Comparison of ENCODE assay signal across 7 cellular contexts in the genomic region with DNA sequence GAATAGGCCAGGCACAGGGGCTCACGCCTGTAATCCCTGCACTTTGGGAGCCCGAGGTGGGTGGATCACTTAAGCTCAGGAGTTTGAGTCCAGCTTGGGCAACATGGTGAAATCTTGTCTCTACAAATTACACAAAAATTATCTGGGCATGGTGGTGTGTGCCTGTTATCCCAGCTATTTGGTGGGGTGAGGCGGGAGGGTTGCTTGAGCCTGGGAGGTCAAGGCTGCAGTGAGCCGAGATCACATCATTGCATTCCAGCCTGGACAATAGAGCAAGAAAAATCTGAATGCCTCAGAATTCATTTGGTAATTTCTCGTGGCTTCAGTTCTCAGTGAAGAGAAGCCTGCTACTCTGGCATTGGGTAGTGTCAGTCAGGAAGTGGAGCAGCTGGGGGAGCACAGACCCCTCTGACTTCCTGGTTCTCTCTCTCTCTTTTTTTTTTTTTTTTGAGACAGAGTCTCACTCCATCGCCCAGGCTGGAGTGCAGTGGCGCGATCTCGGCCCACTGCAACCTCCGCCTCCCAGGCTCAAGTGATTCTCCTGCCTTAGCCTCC. TPM values are rescaled to one million over a fixed set of nuclear protein-coding genes. Genes with fewer than 3 reads are reported as not detected.
DNase-seq lines count a peak whose midpoint lies in the region; ATAC-seq, FAIRE-seq and TF ChIP-seq lines count a peak whose summit lies in the region.
"Not testable (repeated sequence)": the region's sequence is repeated elsewhere in the genome, so short reads cannot be mapped to it uniquely, and the experiment has no call there.

No MANE protein-coding gene starts in this region.

- POLR2A ChIA-PET in OCI-LY7 (lab: Charles Lee), result interaction anchor here (0.7 kb wide), 1 partner anchor 23 kb away, joined by 3 read pairs; no protein-coding TSS in a partner anchor
- POLR2A ChIA-PET in activated CD8-positive, alpha-beta T cell treated with anti-CD3 and anti-CD28 coated beads, Interleukin-2, amount 10 ng/mL, durations not matched to agents 7 days and 5 days (lab: Charles Lee), result not testable (repeated sequence)
- POLR2A ChIA-PET in HepG2 (lab: Yijun Ruan, JAX), result interaction anchor here (0.7 to 1.5 kb wide), 2 partner anchors 356 to 382 kb away, joined by 3 to 4 read pairs; a partner anchor contains a TSS

- H3K9me2 ChIP-seq in DOHH2 (replicated peaks; ENCODE audit: control insufficient read depth, low read length); OCI-LY7 (ENCODE audit: insufficient read depth, low read length): not testable (repeated sequence)

- peaks cover 14% of the 10 kb centered on the region for H3K4me1 Mint-ChIP-seq in activated CD8-positive, alpha-beta T cell treated with anti-CD3 and anti-CD28 coated beads, Interleukin-2, amount 10 ng/mL, durations not matched to agents 7 days and 5 days (ENCODE audit: low read depth)
- not testable (repeated sequence) for H3K4me1 Mint-ChIP-seq in astrocyte (ENCODE audit: low read depth, unreplicated experiment); neural progenitor cell

- H3K4me3 ChIP-seq in DOHH2 (ENCODE audit: low read length); Jurkat, Clone E6-1 (ENCODE audit: low read length); OCI-LY7 (ENCODE audit: low read depth, low read length, poor library complexity, severe bottlenecking); astrocyte (ENCODE audit: insufficient read depth, low read depth, low read length); HepG2 (replicated peaks in 1 of 3; ENCODE audit: insufficient read depth in 1 of 3, low read depth in 2 of 3, low read length in 3 of 3); neural progenitor cell: not testable (repeated sequence)

- peak; percentile 72 for DNase-seq in Jurkat, Clone E6-1 (ENCODE audit: low read depth, low spot score)
- peak; percentile 74 for DNase-seq in OCI-LY7 (ENCODE audit: low spot score)
- DNase-seq in activated CD8-positive, alpha-beta T cell treated with anti-CD3 and anti-CD28 coated beads, Interleukin-2, amount 10 ng/mL, durations not matched to agents 7 days and 5 days, result peak; percentile 59
- DNase-seq in astrocyte (ENCODE audit: low read depth); neural progenitor cell (ENCODE audit: low spot score): not testable (repeated sequence)
- peak; percentile 64 for DNase-seq in HepG2 (ENCODE audit: low spot score)

- H3K79me2 ChIP-seq in DOHH2 (ENCODE audit: control insufficient read depth, low read length); OCI-LY7 (ENCODE audit: insufficient read depth, low read depth, low read length); astrocyte (ENCODE audit: insufficient read depth, low read length); HepG2 (ENCODE audit: insufficient read depth, low read length); neural progenitor cell (ENCODE audit: low read depth): not testable (repeated sequence)

- not testable (repeated sequence) for H3K9me3 Mint-ChIP-seq in activated CD8-positive, alpha-beta T cell treated with anti-CD3 and anti-CD28 coated beads, Interleukin-2, amount 10 ng/mL, durations not matched to agents 7 days and 5 days (ENCODE audit: insufficient read depth); neural progenitor cell
- peaks cover 15% of the 10 kb centered on the region for H3K9me3 Mint-ChIP-seq in astrocyte (ENCODE audit: unreplicated experiment)

- H3K4me2 ChIP-seq in DOHH2 (ENCODE audit: low read length) (peak overlapping the region; percentile 6; the same call in 1 of the 2 replicates), OCI-LY7 (ENCODE audit: low read length) (peak overlapping the region; percentile 2; the same call in 1 of the 2 replicates)
- not testable (repeated sequence) for H3K4me2 ChIP-seq in astrocyte (ENCODE audit: low read length); HepG2 (ENCODE audit: low read depth, low read length); neural progenitor cell

- TF ChIP-seq RAD21 in HepG2 (CRISPR knock-in tag; IDR thresholded peaks at IDR 0.05), result not testable (repeated sequence)

- TF ChIP-seq POLR2A in HepG2 (IDR thresholded peaks at IDR 0.05; ENCODE audit: insufficient read depth in 1 of 2, low read depth in 2 of 2, low read length in 2 of 2), result not testable (repeated sequence)

- TF ChIP-seq CTCF in DOHH2 (IDR thresholded peaks at IDR 0.05; ENCODE audit: low read depth, low read length, poor library complexity, severe bottlenecking); OCI-LY7 (conservative IDR thresholded peaks at IDR 0.05; ENCODE audit: low read length); astrocyte (IDR thresholded peaks at IDR 0.05; ENCODE audit: insufficient read depth, low read depth, low read length); HepG2 (CRISPR knock-in tag; IDR thresholded peaks at IDR 0.05); neural progenitor cell (IDR thresholded peaks at IDR 0.05): not testable (repeated sequence)

- not testable (repeated sequence) for H3K27me3 Mint-ChIP-seq in activated CD8-positive, alpha-beta T cell treated with anti-CD3 and anti-CD28 coated beads, Interleukin-2, amount 10 ng/mL, durations not matched to agents 7 days and 5 days (ENCODE audit: low read depth); astrocyte (ENCODE audit: low read depth, unreplicated experiment); neural progenitor cell (ENCODE audit: insufficient read depth, low read depth)

- not testable (repeated sequence) for FAIRE-seq in astrocyte (lab: Jason Lieb, UNC)
- peak; percentile 73 for FAIRE-seq in HepG2 (lab: Jason Lieb, UNC)

- not testable (repeated sequence) for H3F3A ChIP-seq in DOHH2 (ENCODE audit: control insufficient read depth, insufficient read depth); neural progenitor cell (ENCODE audit: low read depth)

- ATAC-seq in activated CD8-positive, alpha-beta T cell treated with anti-CD3 and anti-CD28 coated beads, Interleukin-2, amount 10 ng/mL, durations not matched to agents 7 days and 5 days, result peak; percentile 88
- peak; percentile 46 for ATAC-seq in HepG2

- H3K4me1 ChIP-seq in DOHH2 (ENCODE audit: control insufficient read depth, low read length), result peaks cover 10% of the 10 kb centered on the region
- H3K4me1 ChIP-seq in OCI-LY7 (ENCODE audit: insufficient read depth, low read length, poor library complexity, severe bottlenecking); astrocyte (ENCODE audit: insufficient read depth, low read length); HepG2 (ENCODE audit: insufficient read depth, low read length); neural progenitor cell: not testable (repeated sequence)

- not testable (repeated sequence) for H3K27me3 ChIP-seq in DOHH2 (ENCODE audit: control insufficient read depth, low read length); astrocyte (ENCODE audit: insufficient read depth, low read length); HepG2 (ENCODE audit: control insufficient read depth in 1 of 2, insufficient read depth in 2 of 2, low read length in 2 of 2); neural progenitor cell

- in situ Hi-C loops in HepG2 (cut with HindIII; ENCODE audit: extremely low pct_ligation_motif_present, low pct_unique_long_range_greater_than_20kb), result not testable (repeated sequence)

- CTCF ChIA-PET in OCI-LY7 (lab: Charles Lee; ENCODE audit: unreplicated experiment); HepG2 (lab: Yijun Ruan, JAX; ENCODE audit: low intra/inter-chr PET ratio, low total read pairs): not testable (repeated sequence)
- CTCF ChIA-PET in activated CD8-positive, alpha-beta T cell treated with anti-CD3 and anti-CD28 coated beads, Interleukin-2, amount 10 ng/mL, durations not matched to agents 7 days and 5 days (lab: Charles Lee), result interaction anchor here (0.8 to 1.4 kb wide), 4 partner anchors 17 to 159 kb away, joined by 3 to 4 read pairs (median 4); a partner anchor contains a TSS

- H3K9ac ChIP-seq in astrocyte (ENCODE audit: low read length); HepG2 (ENCODE audit: insufficient read depth, low read depth, low read length); neural progenitor cell: not testable (repeated sequence)

- peak overlapping the region; percentile 82 for H3K27ac Mint-ChIP-seq in activated CD8-positive, alpha-beta T cell treated with anti-CD3 and anti-CD28 coated beads, Interleukin-2, amount 10 ng/mL, durations not matched to agents 7 days and 5 days
- H3K27ac Mint-ChIP-seq in astrocyte (ENCODE audit: unreplicated experiment), result peak overlapping the region; percentile 26
- peak overlapping the region; percentile 90 for H3K27ac Mint-ChIP-seq in neural progenitor cell

- BruUV-seq in OCI-LY7 (replicated peaks; lab: Mats Ljungman, UMichigan); HepG2 (replicated peaks; lab: Mats Ljungman, UMichigan): not testable (repeated sequence)

- intact Hi-C loops in OCI-LY7 (cut with micrococcal nuclease; ENCODE audit: unreplicated experiment); HepG2 (cut with micrococcal nuclease; ENCODE audit: unreplicated experiment): not testable (repeated sequence)

- H3K9me3 ChIP-seq in DOHH2 (ENCODE audit: control insufficient read depth, insufficient read depth, low read length); OCI-LY7 (ENCODE audit: low read length); astrocyte (ENCODE audit: insufficient read depth, low read depth, low read length); HepG2 (ENCODE audit: low read length); neural progenitor cell (ENCODE audit: low read depth): not testable (repeated sequence)

- not testable (repeated sequence) for TF ChIP-seq EP300 in HepG2 (IDR thresholded peaks at IDR 0.05; ENCODE audit: low read depth in 2 of 2, low read length in 2 of 2); HepG2 (CRISPR knock-in tag; IDR thresholded peaks at IDR 0.05; ENCODE audit: borderline replicate concordance)

- H3K27ac ChIP-seq in DOHH2 (ENCODE audit: low read depth, low read length); OCI-LY7 (ENCODE audit: low read depth, low read length, poor library complexity, severe bottlenecking); astrocyte (ENCODE audit: low read depth, low read length); HepG2 (ENCODE audit: extremely low read length, insufficient read depth, low read length); neural progenitor cell: not testable (repeated sequence)

- 80% methylated on average over 10 of the region's 10 CpGs for WGBS in HepG2 (ENCODE audit: low lambda C conversion rate)

- not testable (repeated sequence) for H4K20me1 ChIP-seq in DOHH2 (ENCODE audit: control insufficient read depth, insufficient read depth, low read depth, low read length); OCI-LY7 (ENCODE audit: insufficient read depth, low read length); astrocyte (ENCODE audit: insufficient read depth, low read length); HepG2 (ENCODE audit: insufficient read depth, low read length); neural progenitor cell (ENCODE audit: low read depth)

- H3K36me3 Mint-ChIP-seq in activated CD8-positive, alpha-beta T cell treated with anti-CD3 and anti-CD28 coated beads, Interleukin-2, amount 10 ng/mL, durations not matched to agents 7 days and 5 days (ENCODE audit: low read depth), result peaks cover 29% of the 10 kb centered on the region
- H3K36me3 Mint-ChIP-seq in astrocyte (ENCODE audit: low read depth, unreplicated experiment), result peaks cover 21% of the 10 kb centered on the region
- H3K36me3 Mint-ChIP-seq in neural progenitor cell, result peaks cover 19% of the 10 kb centered on the region

- H3K4me3 Mint-ChIP-seq in activated CD8-positive, alpha-beta T cell treated with anti-CD3 and anti-CD28 coated beads, Interleukin-2, amount 10 ng/mL, durations not matched to agents 7 days and 5 days; astrocyte (ENCODE audit: unreplicated experiment); neural progenitor cell: not testable (repeated sequence)

- H3K36me3 ChIP-seq in DOHH2 (ENCODE audit: control insufficient read depth, low read length) (peaks cover 11% of the 10 kb centered on the region), OCI-LY7 (ENCODE audit: insufficient read depth, low read length) (peaks cover 37% of the 10 kb centered on the region)
- not testable (repeated sequence) for H3K36me3 ChIP-seq in astrocyte (ENCODE audit: insufficient read depth, low read length); HepG2 (replicated peaks in 1 of 2; ENCODE audit: control insufficient read depth in 1 of 2, insufficient read depth in 2 of 2, low read length in 2 of 2); neural progenitor cell

- H2AFZ ChIP-seq in OCI-LY7 (ENCODE audit: low read length), result peak overlapping the region; percentile 74
- not testable (repeated sequence) for H2AFZ ChIP-seq in astrocyte (ENCODE audit: low read depth, low read length); HepG2 (ENCODE audit: low read length); neural progenitor cell (replicated peaks)

RNA-seq across cellular contexts. Expression of a gene that starts 24.2 kb away (rescaled TPM):
- 3.5 TPM for polyA plus RNA-seq in Jurkat, Clone E6-1 (2012; ENCODE audit: insufficient read depth, insufficient read length)
- total RNA-seq in OCI-LY7 (2014; rRNA removed; shearing (Covaris generic)), result 3.2 and 3.4 TPM in 2 replicates
- total RNA-seq in OCI-LY7 (2022), result 6.8 and 7.7 TPM in 2 replicates
- total RNA-seq in activated CD8-positive, alpha-beta T cell treated with anti-CD3 and anti-CD28 coated beads, Interleukin-2, amount 10 ng/mL, durations not matched to agents 7 days and 5 days, result 1 to 10 TPM; 4.7 to 5.2 TPM
- 1.9 and 2.0 TPM in 2 replicates for total RNA-seq in astrocyte
- total RNA-seq in HepG2 (2016; rRNA removed; fragmentation: Illumina TruSeq; extraction: Trizol), result 0.97 and 1.1 TPM in 2 replicates
- total RNA-seq in HepG2 (2016; cell fraction: cytosol; rRNA removed; fragmentation: Illumina TruSeq; extraction: Trizol; ENCODE audit: low read depth), result 0.26 and 0.40 TPM in 2 replicates
- total RNA-seq in HepG2 (2016; cell fraction: insoluble cytoplasmic fraction; rRNA removed; fragmentation: Illumina TruSeq; extraction: Trizol), result 0.85 and 1.00 TPM in 2 replicates
- 0.43 and 0.59 TPM in 2 replicates for total RNA-seq in HepG2 (2016; cell fraction: membrane; rRNA removed; fragmentation: Illumina TruSeq; extraction: Trizol)
- 1.3 and 1.4 TPM in 2 replicates for total RNA-seq in HepG2 (2016; cell fraction: nucleus; rRNA removed; fragmentation: Illumina TruSeq; extraction: Trizol)
- polyA plus RNA-seq in HepG2 (2011; rRNA removed), result 2.2 TPM in 2 replicates
- polyA plus RNA-seq in HepG2 (2011; cell fraction: cytosol; rRNA removed), result 0.87 and 0.94 TPM in 2 replicates
- polyA plus RNA-seq in HepG2 (2011; cell fraction: nucleus; rRNA removed), result 5.0 and 6.3 TPM in 2 replicates
- polyA plus RNA-seq in HepG2 (2012), result 0.99 and 1.6 TPM in 2 replicates
- polyA plus RNA-seq in HepG2 (2016; cell fraction: cytosol; fragmentation: Illumina TruSeq; extraction: Trizol; ENCODE audit: low read depth), result 0.21 and 0.25 TPM in 2 replicates
- 1.0 and 1.3 TPM in 2 replicates for polyA plus RNA-seq in HepG2 (2016; cell fraction: insoluble cytoplasmic fraction; fragmentation: Illumina TruSeq; extraction: Trizol; ENCODE audit: low read depth)
- 0.33 and 0.47 TPM in 2 replicates for polyA plus RNA-seq in HepG2 (2016; cell fraction: membrane; fragmentation: Illumina TruSeq; extraction: Trizol; ENCODE audit: low read depth)
- polyA plus RNA-seq in HepG2 (2016; cell fraction: nucleus; fragmentation: Illumina TruSeq; extraction: Trizol; ENCODE audit: insufficient read depth, low read depth), result 4.5 and 5.6 TPM in 2 replicates
- polyA minus RNA-seq in HepG2 (2011; rRNA and poly(A)+ RNA removed; ENCODE audit: low replicate concordance), result 3.5 and 6.0 TPM in 2 replicates
- 0.88 and 1.3 TPM in 2 replicates for polyA minus RNA-seq in HepG2 (2011; cell fraction: cytosol; rRNA and poly(A)+ RNA removed)
- polyA minus RNA-seq in HepG2 (2011; cell fraction: nucleus; rRNA and poly(A)+ RNA removed), result 2.2 and 2.3 TPM in 2 replicates
- 0.82 and 2.5 TPM in 2 replicates for total RNA-seq in neural progenitor cell (ENCODE audit: low replicate concordance)

RNA-seq across cellular contexts. Expression of a gene that starts 35.9 kb away (rescaled TPM):
- polyA plus RNA-seq in Jurkat, Clone E6-1 (2012; ENCODE audit: insufficient read depth, insufficient read length), result not detected
- 3.1 and 4.2 TPM in 2 replicates for total RNA-seq in OCI-LY7 (2014; rRNA removed; shearing (Covaris generic))
- 7.8 and 8.2 TPM in 2 replicates for total RNA-seq in OCI-LY7 (2022)
- 10 to 100 TPM; 17.1 to 17.7 TPM for total RNA-seq in activated CD8-positive, alpha-beta T cell treated with anti-CD3 and anti-CD28 coated beads, Interleukin-2, amount 10 ng/mL, durations not matched to agents 7 days and 5 days
- total RNA-seq in astrocyte, result 1.1 and 1.2 TPM in 2 replicates
- not detected in 2 replicates for total RNA-seq in HepG2 (2016; rRNA removed; fragmentation: Illumina TruSeq; extraction: Trizol)
- total RNA-seq in HepG2 (2016; cell fraction: cytosol; rRNA removed; fragmentation: Illumina TruSeq; extraction: Trizol; ENCODE audit: low read depth), result not detected in 2 replicates
- not detected in 2 replicates for total RNA-seq in HepG2 (2016; cell fraction: insoluble cytoplasmic fraction; rRNA removed; fragmentation: Illumina TruSeq; extraction: Trizol)
- not detected in 2 replicates for total RNA-seq in HepG2 (2016; cell fraction: membrane; rRNA removed; fragmentation: Illumina TruSeq; extraction: Trizol)
- total RNA-seq in HepG2 (2016; cell fraction: nucleus; rRNA removed; fragmentation: Illumina TruSeq; extraction: Trizol), result not detected in 2 replicates
- not detected in 2 replicates for polyA plus RNA-seq in HepG2 (2011; rRNA removed)
- 0.01 TPM in 1 of 2 replicates, not detected in the other for polyA plus RNA-seq in HepG2 (2011; cell fraction: cytosol; rRNA removed)
- not detected in 2 replicates for polyA plus RNA-seq in HepG2 (2011; cell fraction: nucleus; rRNA removed)
- 0.07 TPM in 1 of 2 replicates, not detected in the other for polyA plus RNA-seq in HepG2 (2012)
- polyA plus RNA-seq in HepG2 (2016; cell fraction: cytosol; fragmentation: Illumina TruSeq; extraction: Trizol; ENCODE audit: low read depth), result not detected in 2 replicates
- polyA plus RNA-seq in HepG2 (2016; cell fraction: insoluble cytoplasmic fraction; fragmentation: Illumina TruSeq; extraction: Trizol; ENCODE audit: low read depth), result not detected in 2 replicates
- polyA plus RNA-seq in HepG2 (2016; cell fraction: membrane; fragmentation: Illumina TruSeq; extraction: Trizol; ENCODE audit: low read depth), result not detected in 2 replicates
- polyA plus RNA-seq in HepG2 (2016; cell fraction: nucleus; fragmentation: Illumina TruSeq; extraction: Trizol; ENCODE audit: insufficient read depth, low read depth), result not detected in 2 replicates
- polyA minus RNA-seq in HepG2 (2011; rRNA and poly(A)+ RNA removed; ENCODE audit: low replicate concordance), result 0.20 and 11.4 TPM in 2 replicates
- not detected in 2 replicates for polyA minus RNA-seq in HepG2 (2011; cell fraction: cytosol; rRNA and poly(A)+ RNA removed)
- not detected in 2 replicates for polyA minus RNA-seq in HepG2 (2011; cell fraction: nucleus; rRNA and poly(A)+ RNA removed)
- 3.5 and 6.1 TPM in 2 replicates for total RNA-seq in neural progenitor cell (ENCODE audit: low replicate concordance)

RNA-seq across cellular contexts. Expression of a gene that starts 55.1 kb away (rescaled TPM):
- 99.5 TPM for polyA plus RNA-seq in Jurkat, Clone E6-1 (2012; ENCODE audit: insufficient read depth, insufficient read length)
- 32.4 and 46.6 TPM in 2 replicates for total RNA-seq in OCI-LY7 (2014; rRNA removed; shearing (Covaris generic))
- 80.4 and 84.2 TPM in 2 replicates for total RNA-seq in OCI-LY7 (2022)
- 10 to 100 TPM; 86.7 to 93.2 TPM for total RNA-seq in activated CD8-positive, alpha-beta T cell treated with anti-CD3 and anti-CD28 coated beads, Interleukin-2, amount 10 ng/mL, durations not matched to agents 7 days and 5 days
- 85.0 and 90.6 TPM in 2 replicates for total RNA-seq in astrocyte
- total RNA-seq in HepG2 (2016; rRNA removed; fragmentation: Illumina TruSeq; extraction: Trizol), result 40.1 and 55.7 TPM in 2 replicates
- total RNA-seq in HepG2 (2016; cell fraction: cytosol; rRNA removed; fragmentation: Illumina TruSeq; extraction: Trizol; ENCODE audit: low read depth), result 21.5 and 22.5 TPM in 2 replicates
- 38.1 and 49.5 TPM in 2 replicates for total RNA-seq in HepG2 (2016; cell fraction: insoluble cytoplasmic fraction; rRNA removed; fragmentation: Illumina TruSeq; extraction: Trizol)
- total RNA-seq in HepG2 (2016; cell fraction: membrane; rRNA removed; fragmentation: Illumina TruSeq; extraction: Trizol), result 48.4 and 51.3 TPM in 2 replicates
- total RNA-seq in HepG2 (2016; cell fraction: nucleus; rRNA removed; fragmentation: Illumina TruSeq; extraction: Trizol), result 20.3 and 20.7 TPM in 2 replicates
- polyA plus RNA-seq in HepG2 (2011; rRNA removed), result 45.6 and 53.3 TPM in 2 replicates
- polyA plus RNA-seq in HepG2 (2011; cell fraction: cytosol; rRNA removed), result 41.0 and 57.4 TPM in 2 replicates
- polyA plus RNA-seq in HepG2 (2011; cell fraction: nucleus; rRNA removed), result 16.8 and 22.7 TPM in 2 replicates
- polyA plus RNA-seq in HepG2 (2012), result 89.7 and 106 TPM in 2 replicates
- 70.9 and 93.4 TPM in 2 replicates for polyA plus RNA-seq in HepG2 (2016; cell fraction: cytosol; fragmentation: Illumina TruSeq; extraction: Trizol; ENCODE audit: low read depth)
- polyA plus RNA-seq in HepG2 (2016; cell fraction: insoluble cytoplasmic fraction; fragmentation: Illumina TruSeq; extraction: Trizol; ENCODE audit: low read depth), result 148 and 160 TPM in 2 replicates
- polyA plus RNA-seq in HepG2 (2016; cell fraction: membrane; fragmentation: Illumina TruSeq; extraction: Trizol; ENCODE audit: low read depth), result 107 and 129 TPM in 2 replicates
- polyA plus RNA-seq in HepG2 (2016; cell fraction: nucleus; fragmentation: Illumina TruSeq; extraction: Trizol; ENCODE audit: insufficient read depth, low read depth), result 88.7 and 93.2 TPM in 2 replicates
- 12.1 and 18.5 TPM in 2 replicates for polyA minus RNA-seq in HepG2 (2011; rRNA and poly(A)+ RNA removed; ENCODE audit: low replicate concordance)
- 23.5 and 28.2 TPM in 2 replicates for polyA minus RNA-seq in HepG2 (2011; cell fraction: cytosol; rRNA and poly(A)+ RNA removed)
- polyA minus RNA-seq in HepG2 (2011; cell fraction: nucleus; rRNA and poly(A)+ RNA removed), result 9.5 and 11.8 TPM in 2 replicates
- 40.7 and 51.4 TPM in 2 replicates for total RNA-seq in neural progenitor cell (ENCODE audit: low replicate concordance)

Comparison
In these comparisons a context has a peak if more than half of its experiments do, and no peak if none do; other contexts are left out.
1. H3K27ac Mint-ChIP-seq: peak in every context shown above with its lines; median percentile 90 in neural progenitor cell; 82 in activated CD8-positive, alpha-beta T cell treated with anti-CD3 and anti-CD28 coated beads, Interleukin-2, amount 10 ng/mL, durations not matched to agents 7 days and 5 days; 26 in astrocyte.